ENCODE assay signal across 18 cellular contexts in genomic region chr20:51484141-51484815, GRCh38.
DNase-seq lines count a peak whose midpoint lies in the region; ATAC-seq and TF ChIP-seq lines count a peak whose summit lies in the region.
"Had no signal": no experiment of that assay in that cellular context is flagged by ENCODE, and none has a peak within 500 bp of the region (broad histone marks: within the 10 kb centered on the region; RNA-seq: fewer than 3 reads in every experiment).

No MANE protein-coding gene starts in this region.

- H3K9me3 Mint-ChIP-seq in stimulated activated memory B cell treated with anti-CD40 and anti-IgM and Interleukin-4, amounts not matched to agents 10 μg/mL and 1 μg/mL and 100 μg/mL, for 72 hours, result no peaks in the 10 kb centered on the region
- H3K9me3 Mint-ChIP-seq: IgD-negative memory B cell had no signal

- DNase-seq in activated effector memory CD4-positive, alpha-beta T cell treated with anti-CD3 and anti-CD28 coated beads, Interleukin-2, amount 50 U/mL, for 16 hours, result peak; percentile 58
- DNase-seq in activated effector memory CD4-positive, alpha-beta T cell treated with Interleukin-2 at 50 U/mL for 16 hours, result no peak
- peak; percentile 91 for DNase-seq in SW480 (ENCODE audit: low spot score)
- DNase-seq in epithelial cell of esophagus (ENCODE audit: low read depth), result peak; percentile 40
- DNase-seq in Kasumi-1 (lab: John Stamatoyannopoulos, UW), result no peak
- DNase-seq: central memory CD4-positive, alpha-beta T cell; DMS 273 treated with DMSO at 0.1 percent for 48 hours; gastrocnemius medialis; NCI-H1105 treated with DMSO at 0.1 percent for 48 hours; NCI-H2227 treated with DMSO at 0.1 percent for 48 hours; sigmoid colon; stimulated activated CD4-positive, alpha-beta T cell treated with anti-CD3 and anti-CD28 coated beads, Interleukin-4, amount 100 ng/mL, for 4 hours; upper lobe of left lung had no signal

- H3K4me3 Mint-ChIP-seq in stimulated activated memory B cell treated with anti-CD40 and anti-IgM and Interleukin-4, amounts not matched to agents 10 μg/mL and 1 μg/mL and 100 μg/mL, for 72 hours, result no peak overlapping the region

- no peaks in the 10 kb centered on the region for H3K27me3 Mint-ChIP-seq in stimulated activated memory B cell treated with anti-CD40 and anti-IgM and Interleukin-4, amounts not matched to agents 10 μg/mL and 1 μg/mL and 100 μg/mL, for 72 hours
- H3K27me3 Mint-ChIP-seq: IgD-negative memory B cell had no signal

- no peak for TF ChIP-seq CTCF in epithelial cell of esophagus (IDR thresholded peaks at IDR 0.05; ENCODE audit: insufficient read depth, low read depth, low read length, missing control alignments)

- ATAC-seq in stimulated activated memory B cell treated with anti-CD40 and anti-IgM and Interleukin-4, amounts not matched to agents 10 μg/mL and 1 μg/mL and 100 μg/mL, for 72 hours, result no peak
- ATAC-seq in GM18873 (IDR thresholded peaks at IDR 0.05; ENCODE audit: low FRiP score, unreplicated experiment) (no peak), GM21576 (IDR thresholded peaks at IDR 0.05; ENCODE audit: unreplicated experiment) (no peak)
- ATAC-seq: gastrocnemius medialis had no signal

- H3K4me1 Mint-ChIP-seq in stimulated activated memory B cell treated with anti-CD40 and anti-IgM and Interleukin-4, amounts not matched to agents 10 μg/mL and 1 μg/mL and 100 μg/mL, for 72 hours, result peaks cover 85% of the 10 kb centered on the region

- no peak overlapping the region for H3K4me3 ChIP-seq in epithelial cell of esophagus (ENCODE audit: low read length)
- H3K4me3 ChIP-seq: gastrocnemius medialis, sigmoid colon, SJSA1, upper lobe of left lung had no signal

- H3K27ac Mint-ChIP-seq in stimulated activated memory B cell treated with anti-CD40 and anti-IgM and Interleukin-4, amounts not matched to agents 10 μg/mL and 1 μg/mL and 100 μg/mL, for 72 hours, result peak overlapping the region; percentile 2
- H3K27ac Mint-ChIP-seq: IgD-negative memory B cell had no signal

- peaks cover 57% of the 10 kb centered on the region for H3K36me3 Mint-ChIP-seq in stimulated activated memory B cell treated with anti-CD40 and anti-IgM and Interleukin-4, amounts not matched to agents 10 μg/mL and 1 μg/mL and 100 μg/mL, for 72 hours

Comparison
In these comparisons a context has a peak if more than half of its experiments do, and no peak if none do; other contexts are left out.
1. DNase-seq: peak in activated effector memory CD4-positive, alpha-beta T cell treated with anti-CD3 and anti-CD28 coated beads, Interleukin-2, amount 50 U/mL, for 16 hours (single experiment), SW480 (single experiment) and epithelial cell of esophagus (single experiment); none in activated effector memory CD4-positive, alpha-beta T cell treated with Interleukin-2 at 50 U/mL for 16 hours (single experiment) and Kasumi-1 (0 of 2).